ENCODE assay signal across 9 cellular contexts in genomic region chr2:212595036-212595654, GRCh38. TPM values are rescaled to one million over a fixed set of nuclear protein-coding genes. Genes with fewer than 3 reads are reported as not detected.
DNase-seq lines count a peak whose midpoint lies in the region; ATAC-seq, FAIRE-seq and TF ChIP-seq lines count a peak whose summit lies in the region.
"Had no signal": no experiment of that assay in that cellular context is flagged by ENCODE, and none has a peak within 500 bp of the region (broad histone marks: within the 10 kb centered on the region; RNA-seq: fewer than 3 reads in every experiment).

No MANE protein-coding gene starts in this region.

- H3K4me2 ChIP-seq in keratinocyte (ENCODE audit: control insufficient read depth, extremely low read depth, insufficient read depth, low read depth, low read length): no peak overlapping the region

- peak; percentile 44 for ATAC-seq in HG02623 (IDR thresholded peaks at IDR 0.05; ENCODE audit: unreplicated experiment)
- ATAC-seq in GM19324 (IDR thresholded peaks at IDR 0.05; ENCODE audit: low FRiP score, unreplicated experiment): no peak
- no peak for ATAC-seq in HG03039 (IDR thresholded peaks at IDR 0.05; ENCODE audit: unreplicated experiment)
- no peak for ATAC-seq in Right ventricle myocardium inferior

- dilution Hi-C loops in keratinocyte (cut with MboI; ENCODE audit: extremely low pct_ligation_motif_present, low sequenced_read_pairs): no loop called here

- H3K79me2 ChIP-seq in keratinocyte (ENCODE audit: control insufficient read depth, insufficient read depth, low read length): no peaks in the 10 kb centered on the region

- H3K4me3 ChIP-seq in keratinocyte (ENCODE audit: control insufficient read depth in 2 of 3, extremely low read depth in 1 of 3, insufficient read depth in 2 of 3, low read depth in 1 of 3, low read length in 3 of 3): no peak overlapping the region

- DNase-seq in OCI-M1 (lab: John Stamatoyannopoulos, UW): peak; percentile 49
- no peak for DNase-seq in keratinocyte (ENCODE audit: low read depth, low spot score)
- DNase-seq in Right ventricle myocardium inferior (ENCODE audit: missing footprints): no peak
- DNase-seq in activated CD4-positive, CD25-positive, alpha-beta regulatory T cell (lab: John Stamatoyannopoulos, UW): no peak

- no peak overlapping the region for H3K9ac ChIP-seq in keratinocyte (ENCODE audit: control insufficient read depth, extremely low read depth, insufficient read depth, low read length)

- TF ChIP-seq CTCF in GM12873 (IDR thresholded peaks at IDR 0.05; ENCODE audit: insufficient read depth, low read depth, low read length, missing control alignments) (peak; percentile 30), keratinocyte (optimal IDR thresholded peaks at IDR 0.05 in 1 of 3, IDR thresholded peaks at IDR 0.05 in 1 of 3, conservative IDR thresholded peaks at IDR 0.05 in 1 of 3; ENCODE audit: extremely low read depth in 1 of 3, insufficient read depth in 2 of 3, low read length in 3 of 3) (peak in 2 of 3 experiments; percentile 35 to 51)

- FAIRE-seq in keratinocyte (lab: Jason Lieb, UNC): peak; percentile 68
- FAIRE-seq: islet of Langerhans had no signal

- peaks cover 9% of the 10 kb centered on the region for H3K4me1 ChIP-seq in keratinocyte (ENCODE audit: control insufficient read depth, extremely low read depth, insufficient read depth, low read length)

- no peaks in the 10 kb centered on the region for H3K9me1 ChIP-seq in keratinocyte (ENCODE audit: control insufficient read depth, extremely low read depth, insufficient read depth, low read length)

- peak overlapping the region; percentile 78 for H2AFZ ChIP-seq in keratinocyte (ENCODE audit: control insufficient read depth, low read length)

- H3K27ac ChIP-seq in keratinocyte (ENCODE audit: control insufficient read depth, insufficient read depth, low read length): no peak overlapping the region

- intact Hi-C loops in Right ventricle myocardium inferior (cut with DNase I): no loop called here

- H3K9me3 ChIP-seq in keratinocyte (ENCODE audit: control insufficient read depth, low read depth, low read length): no peaks in the 10 kb centered on the region

- no peaks in the 10 kb centered on the region for H4K20me1 ChIP-seq in keratinocyte (ENCODE audit: control insufficient read depth, extremely low read depth, insufficient read depth, low read length)

- H3K27me3 ChIP-seq in keratinocyte (ENCODE audit: control insufficient read depth, extremely low read depth, insufficient read depth, low read length): no peaks in the 10 kb centered on the region

- H3K36me3 ChIP-seq in keratinocyte (ENCODE audit: control insufficient read depth in 2 of 2, extremely low read depth in 1 of 2, insufficient read depth in 2 of 2, low read length in 2 of 2): no peaks in the 10 kb centered on the region

RNA-seq across cellular contexts. Expression of gene ERBB4, which starts 56.5 kb away (rescaled TPM):
- polyA plus RNA-seq in keratinocyte: 0.01 TPM in 3 replicates
- not detected for polyA plus RNA-seq in keratinocyte (2011; ENCODE audit: low read depth)
- 0.01 TPM in 1 of 2 replicates, not detected in the other for polyA plus RNA-seq in keratinocyte (2011; cell fraction: cytosol; rRNA removed)
- 0.01 TPM in 1 of 2 replicates, not detected in the other for polyA plus RNA-seq in keratinocyte (2011; cell fraction: nucleus; rRNA removed)
- polyA plus RNA-seq in keratinocyte (2012; ENCODE audit: low replicate concordance): not detected in 2 replicates
- polyA minus RNA-seq in keratinocyte: not detected in 3 replicates
- not detected for polyA minus RNA-seq in keratinocyte (2011; cell fraction: cytosol; rRNA and poly(A)+ RNA removed)
- polyA minus RNA-seq in keratinocyte (2011; cell fraction: nucleus; rRNA and poly(A)+ RNA removed): not detected in 2 replicates
- 12.4 TPM for total RNA-seq in Right ventricle myocardium inferior
